Comparison of ENCODE assay signal across 13 cellular contexts in genomic region chr3:131349946-131350347, GRCh38. TPM values are rescaled to one million over a fixed set of nuclear protein-coding genes. Genes with fewer than 3 reads are reported as not detected.
DNase-seq lines count a peak whose midpoint lies in the region; ATAC-seq and TF ChIP-seq lines count a peak whose summit lies in the region.
"Had no signal": no experiment of that assay in that cellular context is flagged by ENCODE, and none has a peak within 500 bp of the region (broad histone marks: within the 10 kb centered on the region; RNA-seq: fewer than 3 reads in every experiment).

No MANE protein-coding gene starts in this region.

- no peaks in the 10 kb centered on the region for H3K9me2 ChIP-seq in HCT116 (ENCODE audit: insufficient read depth)

- H3K27me3 ChIP-seq in HCT116 (ENCODE audit: insufficient read depth, low read length): no peaks in the 10 kb centered on the region

- no peaks in the 10 kb centered on the region for H4K20me1 ChIP-seq in HCT116 (ENCODE audit: insufficient read depth)

- peak overlapping the region; percentile 31 for H2AFZ ChIP-seq in HCT116 (ENCODE audit: low read depth, low read length, poor library complexity, severe bottlenecking)

- DNase-seq in HCT116 (ENCODE audit: low read depth, low spot score) (peak; percentile 21), astrocyte of the cerebellum (ENCODE audit: low read depth) (peak; percentile 28), cardiac septum (ENCODE audit: low spot score) (peak; percentile 79), smooth muscle cell of the brain vasculature (ENCODE audit: low read depth, low spot score) (peak; percentile 28), G401 (ENCODE audit: low spot score) (no peak), GOT3 (lab: John Stamatoyannopoulos, UW) (no peak)
- DNase-seq: activated CD4-positive, alpha-beta T cell treated with anti-CD3 and anti-CD28 coated beads, Interleukin-2, amount 50 U/mL, for 4 hours; activated naive CD8-positive, alpha-beta T cell treated with anti-CD3 and anti-CD28 coated beads, Interleukin-2, amount 10 ng/mL, durations not matched to agents 7 days and 5 days; naive B cell; NCI-H1092; stimulated activated CD4-positive, alpha-beta T cell treated with anti-CD3 and anti-CD28 coated beads, Interleukin-4, amount 100 ng/mL, for 24 hours had no signal

- TF ChIP-seq POLR2A in HCT116 (IDR thresholded peaks at IDR 0.05; ENCODE audit: borderline replicate concordance, extremely low read depth, insufficient read depth, insufficient read length): no peak

- H3K36me3 ChIP-seq in HCT116 (ENCODE audit: control insufficient read depth in 1 of 2, insufficient read depth in 2 of 2, low read length in 2 of 2): no peaks in the 10 kb centered on the region
- H3K36me3 ChIP-seq: thoracic aorta had no signal

- POLR2A ChIA-PET in HCT116 (lab: Charles Lee): interaction anchor here (1.3 kb wide), 1 partner anchor 11 kb away, joined by 5 read pairs; no protein-coding TSS in a partner anchor

- peak overlapping the region; percentile 39; the same call in 1 of the 2 replicates for H3K9ac ChIP-seq in HCT116 (ENCODE audit: low read length)

- peaks cover 13 to 24% of the 10 kb centered on the region in 2 experiments for H3K4me1 ChIP-seq in HCT116 (ENCODE audit: control insufficient read depth in 1 of 2, insufficient read depth in 2 of 2, low read length in 2 of 2)

- TF ChIP-seq RAD21 in HCT116 (IDR thresholded peaks at IDR 0.05; ENCODE audit: low read depth): no peak

- H3K79me2 ChIP-seq in HCT116 (ENCODE audit: insufficient read depth, low read length): no peaks in the 10 kb centered on the region

- H3K4me3 ChIP-seq in HCT116 (replicated peaks in 1 of 2; ENCODE audit: low read depth in 1 of 2, low read length in 2 of 2) (peak overlapping the region in 1 of 2 experiments; percentile 34; a peak in 1 of 4 replicates), astrocyte of the cerebellum (ENCODE audit: low read depth, low read length) (no peak overlapping the region)
- H3K4me3 ChIP-seq: thoracic aorta had no signal

- peak; percentile 81 for ATAC-seq in HCT116
- no peak for ATAC-seq in GM19467 (IDR thresholded peaks at IDR 0.05; ENCODE audit: unreplicated experiment)

- TF ChIP-seq CTCF in HCT116 (IDR thresholded peaks at IDR 0.05 in 2 of 3, conservative IDR thresholded peaks at IDR 0.05 in 1 of 3; ENCODE audit: borderline replicate concordance in 1 of 3, insufficient read depth in 1 of 3, low read depth in 2 of 3, low read length in 2 of 3) (no peak), astrocyte of the cerebellum (IDR thresholded peaks at IDR 0.05; ENCODE audit: low read depth, low read length, missing control alignments) (no peak)

- RAD21 ChIA-PET in HCT116 (lab: Charles Lee; ENCODE audit: low non-redundant PET in 1 of 2, low total read pairs in 2 of 2, uncharacterized antibody in 2 of 2, unreplicated experiment in 2 of 2): no interaction called here

- CTCF ChIA-PET in HCT116 (lab: Charles Lee): no interaction called here

- intact Hi-C loops in HCT116 (cut with micrococcal nuclease) (no loop called here), cardiac septum (cut with DNase I) (loop anchor here (5.0 kb wide), 1 partner anchor 52 kb away; no protein-coding TSS in a partner anchor)

- H3K9me3 ChIP-seq in HCT116 (ENCODE audit: control insufficient read depth in 1 of 2, insufficient read depth in 1 of 2, low read depth in 1 of 2, low read length in 2 of 2): no peaks in the 10 kb centered on the region
- H3K9me3 ChIP-seq: thoracic aorta had no signal

- BruUV-seq in HCT116 (replicated peaks; lab: Mats Ljungman, UMichigan): no TSS peak

- no peak overlapping the region for H3K27ac ChIP-seq in HCT116 (ENCODE audit: low read depth, low read length)
- H3K27ac ChIP-seq: thoracic aorta had no signal

- in situ Hi-C loops in astrocyte of the cerebellum (cut with HindIII; ENCODE audit: low sequenced_read_pairs): no loop called here
- in situ Hi-C loops in G401 (cut with HindIII; ENCODE audit: low sequenced_read_pairs): no loop called here

- peak overlapping the region; percentile 73 for H3K4me2 ChIP-seq in HCT116 (ENCODE audit: low read length)

TF ChIP-seq in HCT116, 20 proteins besides CTCF, POLR2A, EP300 and RAD21:
- TF ChIP-seq ELF1 (IDR thresholded peaks at IDR 0.05; ENCODE audit: borderline replicate concordance, low read depth): no peak
- no peak for TF ChIP-seq SIN3A (IDR thresholded peaks at IDR 0.05; ENCODE audit: low read depth)
- TF ChIP-seq JUND (IDR thresholded peaks at IDR 0.05): peak; percentile 9; the same call in 1 of the 2 replicates
- no peak for TF ChIP-seq SRF (IDR thresholded peaks at IDR 0.05; ENCODE audit: low read depth)
- no peak for TF ChIP-seq POLR2AphosphoS5 (IDR thresholded peaks at IDR 0.05; ENCODE audit: low read depth, low read length)
- TF ChIP-seq EGR1 (IDR thresholded peaks at IDR 0.05; ENCODE audit: low read depth): no peak
- no peak for TF ChIP-seq ZFX (IDR thresholded peaks at IDR 0.05)
- TF ChIP-seq SP1 (IDR thresholded peaks at IDR 0.05; ENCODE audit: low read depth): no peak
- TF ChIP-seq CBX3 (IDR thresholded peaks at IDR 0.05; ENCODE audit: low read depth): no peak
- TF ChIP-seq EZH2phosphoT487 (IDR thresholded peaks at IDR 0.05; ENCODE audit: borderline replicate concordance): no peak
- no peak for TF ChIP-seq TCF7L2 (IDR thresholded peaks at IDR 0.05; ENCODE audit: borderline replicate concordance, extremely low read depth, insufficient read depth, insufficient read length)
- TF ChIP-seq FOSL1 (IDR thresholded peaks at IDR 0.05; ENCODE audit: low read depth): peak; percentile 40; the same call in 1 of the 2 replicates
- TF ChIP-seq CEBPB (IDR thresholded peaks at IDR 0.05; ENCODE audit: low read depth): no peak
- no peak for TF ChIP-seq EZH2 (IDR thresholded peaks at IDR 0.05)

RNA-seq across cellular contexts. Expression of gene NUDT16, which starts 31.6 kb away (rescaled TPM):
- total RNA-seq in HCT116 (2021; ENCODE audit: unreplicated experiment): 9.7 TPM
- 4.9 and 7.5 TPM in 2 replicates for polyA plus RNA-seq in HCT116 (2012)
- 46.7 TPM for total RNA-seq in cardiac septum
- total RNA-seq in G401 (2014; rRNA removed; shearing (Covaris generic)): 12.0 and 16.2 TPM in 2 replicates

Comparison
In these comparisons a context has a peak if more than half of its experiments do, and no peak if none do; other contexts are left out.
1. DNase-seq: peak in HCT116 (single experiment), astrocyte of the cerebellum (single experiment), cardiac septum (single experiment) and smooth muscle cell of the brain vasculature (single experiment); none in G401 (single experiment) and GOT3 (single experiment).